ENCODE assay signal across 26 cellular contexts in the genomic region with DNA sequence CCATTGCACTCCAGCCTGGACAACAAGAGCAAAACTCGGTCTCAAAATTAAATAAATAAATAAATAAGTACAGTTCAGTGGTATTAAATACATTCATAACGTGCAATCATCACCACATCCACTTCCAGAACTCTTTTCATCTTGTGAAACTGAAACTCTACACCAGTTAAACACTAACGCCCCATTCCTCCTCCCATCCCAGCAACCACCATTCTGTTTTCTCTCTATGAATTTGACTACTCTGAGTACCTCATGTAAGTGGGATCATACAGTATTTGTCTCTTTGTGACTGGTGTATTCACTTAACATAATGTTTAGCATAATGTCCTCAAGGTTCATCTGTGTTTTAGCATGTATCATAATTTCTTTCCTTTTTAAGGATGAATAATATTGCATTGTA. TPM values are rescaled to one million over a fixed set of nuclear protein-coding genes. Genes with fewer than 3 reads are reported as not detected.
"Had no signal": no experiment of that assay in that cellular context is flagged by ENCODE, and none has a peak within 500 bp of the region (broad histone marks: within the 10 kb centered on the region; RNA-seq: fewer than 3 reads in every experiment).

No MANE protein-coding gene starts in this region.

- H3K4me1 ChIP-seq: ascending aorta, foreskin keratinocyte, neural progenitor cell, testis had no signal

- H3K9me3 ChIP-seq: adrenal gland, ascending aorta, left ventricle myocardium inferior, testis, vagina had no signal

- H2AFZ ChIP-seq: neural progenitor cell had no signal

- H3K4me1 Mint-ChIP-seq: neural progenitor cell had no signal

- H3K4me3 ChIP-seq: adrenal gland, ascending aorta, left ventricle myocardium inferior, neural progenitor cell, testis, vagina had no signal

- H3K27me3 ChIP-seq: adrenal gland, ascending aorta, brain microvascular endothelial cell, testis, vagina had no signal

- H3K36me3 ChIP-seq: adrenal gland, ascending aorta, brain microvascular endothelial cell, left ventricle myocardium inferior, neural progenitor cell, vagina, WERI-Rb-1 had no signal

- DNase-seq: activated CD4-positive, CD25-positive, alpha-beta regulatory T cell treated with anti-CD3 and anti-CD28 coated beads, Interleukin-2, amount 50 U/mL, for 72 hours; activated naive CD4-positive, alpha-beta T cell treated with Interleukin-2 at 50 U/mL for 16 hours; adrenal gland; brain microvascular endothelial cell; caudate nucleus; dermis blood vessel endothelial cell; effector CD8-positive, alpha-beta T cell; erythroblast; foreskin keratinocyte; hippocampal formation; kidney glomerular epithelial cell; left ventricle myocardium inferior; naive thymus-derived CD4-positive, alpha-beta T cell; posterior cingulate gyrus; small intestine; stimulated activated CD4-positive, alpha-beta T cell treated with anti-CD3 and anti-CD28 coated beads, Interleukin-2, amount 100 ng/mL, for 24 hours; testis; WERI-Rb-1 had no signal

- H3K27me3 Mint-ChIP-seq: stimulated activated memory B cell treated with anti-CD40 and anti-IgM and Interleukin-4, amounts not matched to agents 10 μg/mL and 1 μg/mL and 100 μg/mL, for 72 hours had no signal

- FAIRE-seq: small intestine had no signal

- H3K9ac ChIP-seq: neural progenitor cell had no signal

- H3K4me3 Mint-ChIP-seq: naive thymus-derived CD4-positive, alpha-beta T cell; neural progenitor cell; stimulated activated memory B cell treated with anti-CD40 and anti-IgM and Interleukin-4, amounts not matched to agents 10 μg/mL and 1 μg/mL and 100 μg/mL, for 72 hours; type B pancreatic cell had no signal

- H3K36me3 Mint-ChIP-seq: neural progenitor cell; stimulated activated memory B cell treated with anti-CD40 and anti-IgM and Interleukin-4, amounts not matched to agents 10 μg/mL and 1 μg/mL and 100 μg/mL, for 72 hours; type B pancreatic cell had no signal

- ATAC-seq: foreskin keratinocyte; naive thymus-derived CD4-positive, alpha-beta T cell; sciatic nerve; stimulated activated memory B cell treated with anti-CD40 and anti-IgM and Interleukin-4, amounts not matched to agents 10 μg/mL and 1 μg/mL and 100 μg/mL, for 72 hours had no signal

- H3K27ac ChIP-seq: adrenal gland, ascending aorta, brain microvascular endothelial cell, foreskin keratinocyte, left ventricle myocardium inferior, neural progenitor cell, testis, vagina, WERI-Rb-1 had no signal

- H3K9me3 Mint-ChIP-seq: naive thymus-derived CD4-positive, alpha-beta T cell; stimulated activated memory B cell treated with anti-CD40 and anti-IgM and Interleukin-4, amounts not matched to agents 10 μg/mL and 1 μg/mL and 100 μg/mL, for 72 hours; type B pancreatic cell had no signal

- H3K27ac Mint-ChIP-seq: neural progenitor cell; stimulated activated memory B cell treated with anti-CD40 and anti-IgM and Interleukin-4, amounts not matched to agents 10 μg/mL and 1 μg/mL and 100 μg/mL, for 72 hours; type B pancreatic cell had no signal

- H3K4me2 ChIP-seq: neural progenitor cell had no signal

RNA-seq across cellular contexts. Expression of a gene that starts 29.1 kb away (rescaled TPM):
- total RNA-seq: ascending aorta, dermis blood vessel endothelial cell, foreskin keratinocyte, glomerular endothelial cell, lung microvascular endothelial cell had no signal
- polyA plus RNA-seq: foreskin keratinocyte had no signal
